ENCODE assay signal across 2 cellular contexts in genomic region chr4:185779520-185779919, GRCh38.
TF ChIP-seq lines count a peak whose summit lies in the region.

No MANE protein-coding gene starts in this region.

TF ChIP-seq in GM23338, 12 proteins besides CTCF, POLR2A, EP300 and RAD21:
- TF ChIP-seq ZNF331 (CRISPR knock-in tag; IDR thresholded peaks at IDR 0.05; ENCODE audit: low read depth), result no peak
TF ChIP-seq in GM23338: peak in this region for 0.

TF ChIP-seq in endothelial cell of umbilical vein, 7 proteins besides CTCF, POLR2A, EP300 and RAD21:
- TF ChIP-seq MAX (IDR thresholded peaks at IDR 0.05; ENCODE audit: insufficient read depth, insufficient read length) (no peak), GATA2 (IDR thresholded peaks at IDR 0.05; ENCODE audit: insufficient read depth, insufficient read length, low read depth, low read length) (peak; percentile 6), FOS (IDR thresholded peaks at IDR 0.05; ENCODE audit: borderline replicate concordance, insufficient read depth, low read length) (peak; percentile 80), MYC (IDR thresholded peaks at IDR 0.05; ENCODE audit: low read depth, low read length) (no peak), EZH2 (IDR thresholded peaks at IDR 0.05; ENCODE audit: borderline replicate concordance, low read depth, low read length, severe bottlenecking) (no peak), POLR2AphosphoS5 (IDR thresholded peaks at IDR 0.05; ENCODE audit: insufficient read depth, low read depth, low read length) (peak; percentile 67), JUN (IDR thresholded peaks at IDR 0.05; ENCODE audit: borderline replicate concordance, insufficient read depth, insufficient read length, low read depth) (peak; percentile 93)
TF ChIP-seq in endothelial cell of umbilical vein: peak in this region for 4.
